Comparison of ENCODE assay signal across 20 cellular contexts in genomic region chr6:111356551-111356950, GRCh38.
"Had no signal": no experiment of that assay in that cellular context is flagged by ENCODE, and none has a peak within 500 bp of the region (broad histone marks: within the 10 kb centered on the region; RNA-seq: fewer than 3 reads in every experiment).

No MANE protein-coding gene starts in this region.

- H3K4me3 ChIP-seq: ascending aorta, esophagus squamous epithelium, heart right ventricle, psoas muscle, smooth muscle cell, suprapubic skin, transverse colon, vagina had no signal

- H3K9me3 ChIP-seq: ascending aorta, esophagus squamous epithelium, heart right ventricle, psoas muscle, suprapubic skin, transverse colon, vagina had no signal

- H3K27ac ChIP-seq: ascending aorta, esophagus squamous epithelium, heart right ventricle, psoas muscle, suprapubic skin, transverse colon, vagina had no signal

- H3K4me2 ChIP-seq: smooth muscle cell had no signal

- DNase-seq: activated CD4-positive, alpha-beta T cell treated with anti-CD3 and anti-CD28 coated beads, Interleukin-2, amount 10 ng/mL, durations not matched to agents 7 days and 5 days; activated CD8-positive, alpha-beta memory T cell treated with anti-CD3 and anti-CD28 coated beads for 24 hours; activated CD8-positive, alpha-beta memory T cell treated with anti-CD3 and anti-CD28 coated beads, Interleukin-2, amount 50 U/mL, for 48 hours; activated effector memory CD4-positive, alpha-beta T cell treated with Interleukin-2 at 50 U/mL for 16 hours; activated naive CD4-positive, alpha-beta T cell treated with anti-CD3 and anti-CD28 coated beads, Interleukin-2, amount 50 U/mL, for 16 hours; activated T-cell treated with anti-CD3 and anti-CD28 coated beads, Interleukin-2, amount 50 U/mL, for 48 hours; dermis blood vessel endothelial cell; effector memory CD4-positive, alpha-beta T cell; esophagus squamous epithelium; heart right ventricle; immature natural killer cell; psoas muscle; stimulated activated CD4-positive, alpha-beta T cell treated with anti-CD3 and anti-CD28 coated beads, Interleukin-4, amount 100 ng/mL, for 1 hour; stimulated activated naive CD8-positive, alpha-beta T cell treated with anti-CD3 and anti-CD28 coated beads, Interleukin-15, amount 100 ng/mL, for 72 hours; transverse colon had no signal

- ATAC-seq: heart right ventricle; psoas muscle; sciatic nerve; stimulated activated naive CD8-positive, alpha-beta T cell treated with anti-CD3 and anti-CD28 coated beads, Interleukin-15, amount 100 ng/mL, for 72 hours had no signal

- H3K27me3 ChIP-seq: ascending aorta, esophagus squamous epithelium, heart right ventricle, suprapubic skin, transverse colon, vagina had no signal

- H3K4me1 ChIP-seq: esophagus squamous epithelium, suprapubic skin, vagina had no signal
